22 cellular contexts compared by ENCODE assay signal in the genomic region with DNA sequence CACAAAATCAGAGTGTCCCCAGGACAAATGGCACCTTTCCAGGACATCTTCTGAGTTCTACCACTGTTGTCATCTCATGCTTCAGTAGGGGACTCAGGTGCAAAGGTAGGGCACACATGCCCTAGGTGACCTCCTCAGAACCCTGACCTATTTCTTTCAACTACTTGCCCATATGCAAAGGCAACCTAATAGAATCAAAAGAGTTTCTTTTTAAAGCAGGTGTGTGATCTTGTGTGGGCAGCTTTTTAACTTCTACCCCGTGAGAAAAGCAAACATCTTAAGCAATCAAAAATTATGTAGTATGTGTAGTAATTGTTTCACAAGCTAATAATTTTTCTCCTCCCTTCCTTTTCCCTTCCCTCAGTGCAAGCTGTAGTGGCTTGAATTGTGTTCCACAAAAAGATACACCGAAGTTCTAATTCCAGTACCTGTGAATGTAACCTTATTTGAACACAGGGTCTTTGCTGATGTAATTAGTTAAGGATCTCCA.
DNase-seq lines count a peak whose midpoint lies in the region; ATAC-seq, FAIRE-seq and TF ChIP-seq lines count a peak whose summit lies in the region.
"Had no signal": no experiment of that assay in that cellular context is flagged by ENCODE, and none has a peak within 500 bp of the region (broad histone marks: within the 10 kb centered on the region; RNA-seq: fewer than 3 reads in every experiment).

No MANE protein-coding gene starts in this region.

- H3K4me3 ChIP-seq in Panc1 (ENCODE audit: low read depth in 2 of 2, low read length in 2 of 2) (no peak overlapping the region), stomach (no peak overlapping the region)
- H3K4me3 ChIP-seq: Peyer's patch had no signal

- in situ Hi-C loops in Panc1 (cut with HindIII; ENCODE audit: low pct_unique_long_range_greater_than_20kb, low sequenced_read_pairs) = no loop called here

- WGBS in stomach, 5 donors = 32 to 47% (median 43%) methylated on average over 2 of the region's 2 CpGs

- TF ChIP-seq POLR2A in H54 (IDR thresholded peaks at IDR 0.05; ENCODE audit: low read depth, low read length) (no peak), stomach (IDR thresholded peaks at IDR 0.05) (no peak)

- intact Hi-C loops in Panc1 (cut with micrococcal nuclease; ENCODE audit: unreplicated experiment) = no loop called here
- intact Hi-C loops in stomach (cut with DNase I; ENCODE audit: low total_unique reads) = no loop called here

- H3K27ac ChIP-seq in Panc1 (ENCODE audit: low read length) (peak overlapping the region; percentile 40; the same call in 1 of the 2 replicates), stomach (peak overlapping the region in 4 of 5 donors; percentile 51 to 65 (median 60))

- TF ChIP-seq EP300 in stomach (IDR thresholded peaks at IDR 0.05) = no peak

- DNase-seq in H54 (ENCODE audit: insufficient read length, low spot score) (no peak), Panc1 (ENCODE audit: low read depth, low spot score) (no peak), left lobe of liver (ENCODE audit: low spot score) (no peak), stomach (no peak), RCC 7860 (ENCODE audit: low spot score) (no peak), NCI-H82 (lab: John Stamatoyannopoulos, UW) (no peak)
- DNase-seq: BE2C; CD8-positive, alpha-beta memory T cell; DMS153; DND-41; H9; HFFc6; IMR-90; KG1; MM.1S; NCI-H2029; NCI-H446; NCI-H526; T-cell had no signal

- H3K4me1 ChIP-seq in Panc1 (ENCODE audit: control insufficient read depth, insufficient read depth, low read length) = no peaks in the 10 kb centered on the region; the same call in 1 of the 2 replicates
- H3K4me1 ChIP-seq in stomach = peaks cover 0 to 14% (median 0%) of the 10 kb centered on the region in 4 donors
- H3K4me1 ChIP-seq: BE2C had no signal

- POLR2A ChIA-PET in Panc1 (lab: Charles Lee) = no interaction called here

- ATAC-seq in Panc1 (no peak), left lobe of liver (peak; percentile 84), GM18517 (IDR thresholded peaks at IDR 0.05; ENCODE audit: unreplicated experiment) (no peak)
- ATAC-seq: T-cell had no signal

- no peaks in the 10 kb centered on the region for H3K36me3 ChIP-seq in Panc1 (ENCODE audit: control insufficient read depth, insufficient read depth, low read length)
- H3K36me3 ChIP-seq in stomach = no peaks in the 10 kb centered on the region
- H3K36me3 ChIP-seq: BE2C, Peyer's patch had no signal

- CTCF ChIA-PET in Panc1 (lab: Charles Lee) = no interaction called here

- H3K9me3 ChIP-seq in Panc1 (ENCODE audit: control insufficient read depth, insufficient read depth, low read depth, low read length) (no peaks in the 10 kb centered on the region), stomach (no peaks in the 10 kb centered on the region)
- H3K9me3 ChIP-seq: BE2C, Peyer's patch had no signal

- no TSS peak for BruUV-seq in Panc1 (replicated peaks; lab: Mats Ljungman, UMichigan)

- FAIRE-seq in H54 (lab: Jason Lieb, UNC) = peak; percentile 52
- FAIRE-seq in RCC 7860 (lab: Jason Lieb, UNC) = no peak
- FAIRE-seq: GM12892 had no signal

- TF ChIP-seq CTCF in Panc1 (IDR thresholded peaks at IDR 0.05) = no peak
- no peak for TF ChIP-seq CTCF in stomach (IDR thresholded peaks at IDR 0.05)

- H3K27me3 ChIP-seq in Panc1 (ENCODE audit: control insufficient read depth, insufficient read depth, low read length) (no peaks in the 10 kb centered on the region), stomach (no peaks in the 10 kb centered on the region)
- H3K27me3 ChIP-seq: BE2C, Peyer's patch had no signal
